30 cellular contexts compared by ENCODE assay signal in the genomic region with DNA sequence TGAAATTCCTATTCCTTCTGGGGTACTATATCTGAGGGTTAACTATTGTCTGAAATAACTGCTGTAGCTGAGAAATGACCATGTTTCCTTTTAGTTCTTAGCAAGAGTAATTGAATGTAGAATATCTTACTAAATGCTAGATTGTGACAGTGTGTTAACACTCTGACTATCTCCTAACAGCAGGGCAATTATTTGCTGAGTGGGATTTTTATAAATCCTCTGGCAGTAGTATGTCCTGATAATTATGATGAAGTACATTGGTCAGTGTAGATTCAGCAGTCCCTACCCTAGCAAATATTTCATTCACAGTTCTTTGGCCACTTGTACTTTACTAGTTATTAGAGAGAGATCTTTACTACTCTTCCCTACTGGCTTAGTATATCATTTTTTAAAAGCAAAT.
"Had no signal": no experiment of that assay in that cellular context is flagged by ENCODE, and none has a peak within 500 bp of the region (broad histone marks: within the 10 kb centered on the region; RNA-seq: fewer than 3 reads in every experiment).

No MANE protein-coding gene starts in this region.

- H3K27ac ChIP-seq: PC-9, RWPE1, SJCRH30, SK-N-MC had no signal

- DNase-seq: Kasumi-1, MG63, NCI-H1048, NCI-H1092 treated with DMSO at 0.1 percent for 48 hours, NCI-H1105 treated with DMSO at 0.1 percent for 48 hours, NCI-H1436, NCI-H146, NCI-H1694, NCI-H187, NCI-H1930, NCI-H2029 treated with DMSO at 0.1 percent for 48 hours, NCI-H2081 treated with DMSO at 0.1 percent for 48 hours, NCI-H2107, NCI-H2171, NCI-H226, NCI-H446 treated with DMSO at 0.1 percent for 48 hours, NCI-H510A, NCI-H526, NCI-H774, PC-9, SHP77, SIG-M5, SJCRH30, T-cell had no signal

- H3K27me3 ChIP-seq: MG63, SJCRH30 had no signal

- H3K4me2 ChIP-seq: PC-9 had no signal

- FAIRE-seq: RCC 7860 had no signal

- H3K36me3 ChIP-seq: MG63, SJCRH30 had no signal

- H3K9me3 ChIP-seq: MG63, SJCRH30 had no signal

- H2AFZ ChIP-seq: PC-9 had no signal

- H3K4me1 ChIP-seq: SJCRH30 had no signal

- H3K4me3 ChIP-seq: MG63, PC-9, SJCRH30, SK-N-MC had no signal

- ATAC-seq: Panc1, Right ventricle myocardium inferior, SK-N-SH treated with all-trans-retinoic acid at 6 μM for 48 hours, T-cell had no signal
